8 cellular contexts compared by ENCODE assay signal in the genomic region with DNA sequence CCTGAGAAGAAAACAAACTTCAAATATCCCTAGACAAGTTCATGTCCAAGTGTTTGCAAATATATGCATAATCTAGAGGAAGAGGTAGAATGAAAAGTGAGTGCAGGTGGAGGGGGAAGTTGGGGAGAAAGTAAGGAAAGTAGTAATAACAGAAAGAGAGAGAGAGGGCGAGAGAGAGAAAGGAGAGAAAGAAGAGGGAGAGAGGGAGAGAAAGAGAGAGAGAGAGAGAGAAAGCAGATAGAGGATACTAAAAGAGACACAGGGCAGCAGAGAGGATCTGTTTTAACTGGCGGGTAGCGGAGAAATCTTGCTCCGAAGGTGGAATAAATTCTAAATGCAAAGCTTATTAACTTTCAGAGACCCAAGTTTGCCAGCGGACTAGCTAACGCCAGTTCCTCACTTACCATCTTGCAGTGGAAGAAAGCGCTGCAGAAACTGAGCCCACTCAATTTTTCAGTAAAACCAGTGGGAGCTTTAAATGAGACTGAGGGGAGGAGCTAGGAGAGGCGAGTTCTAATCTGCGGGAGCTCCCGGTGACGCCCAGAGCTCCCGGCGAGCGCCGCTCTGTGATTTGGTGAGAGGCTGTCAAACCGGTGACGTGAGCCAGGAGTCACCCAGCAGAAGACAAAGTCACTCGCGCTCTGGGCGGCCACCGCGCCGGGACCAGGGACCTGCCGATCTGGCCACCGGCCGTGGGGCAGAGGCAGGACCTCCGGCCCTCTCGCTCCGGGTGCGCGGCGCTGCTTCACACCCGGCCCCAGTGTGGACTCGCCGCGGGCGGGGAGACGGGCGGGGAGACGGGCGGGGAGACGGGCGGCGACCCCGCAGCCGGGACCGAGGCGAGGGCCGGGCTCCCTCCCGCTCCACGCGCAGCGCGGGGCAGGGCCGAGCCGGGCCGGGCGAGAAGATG. TPM values are rescaled to one million over a fixed set of nuclear protein-coding genes. Genes with fewer than 3 reads are reported as not detected.
DNase-seq lines count a peak whose midpoint lies in the region; ATAC-seq, FAIRE-seq and TF ChIP-seq lines count a peak whose summit lies in the region.

A gene with protein sequence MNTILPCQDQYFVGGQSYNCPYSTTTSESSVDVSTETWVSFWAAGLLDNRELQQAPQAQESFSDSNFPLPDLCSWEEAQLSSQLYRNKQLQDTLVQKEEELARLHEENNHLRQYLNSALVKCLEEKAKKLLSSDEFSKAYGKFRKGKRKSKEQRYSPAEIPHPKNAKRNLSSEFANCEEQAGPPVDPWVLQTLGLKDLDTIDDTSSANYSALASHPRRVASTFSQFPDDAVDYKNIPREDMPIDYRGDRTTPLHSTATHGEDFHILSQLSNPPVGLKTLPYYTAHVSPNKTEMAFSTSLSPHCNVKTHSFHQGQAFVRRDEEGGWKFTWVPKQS (minus strand): TSS at position 486 of the 910 bp plus-strand sequence. CDS start 79 bp downstream, at position 407.

- no peak within 1 kb of the TSS for H3K4me2 ChIP-seq in Karpas-422 (ENCODE audit: low read depth, low read length, poor library complexity, severe bottlenecking)

- H3K27ac ChIP-seq in prostate gland, result peak within 1 kb of the TSS; percentile 67 to 70
- no peak within 1 kb of the TSS for H3K27ac ChIP-seq in Karpas-422 (ENCODE audit: low read length)

- WGBS in prostate gland, result 5% methylated on average over 40 of the region's 58 CpGs

- peak within 1 kb of the TSS; percentile 57 for H3K4me3 ChIP-seq in astrocyte of the spinal cord (ENCODE audit: low read depth, low read length)
- peak within 1 kb of the TSS; percentile 57 to 69 for H3K4me3 ChIP-seq in prostate gland
- no peak within 1 kb of the TSS for H3K4me3 ChIP-seq in Karpas-422 (ENCODE audit: low read length)

- TF ChIP-seq CTCF in astrocyte of the spinal cord (IDR thresholded peaks at IDR 0.05; ENCODE audit: low read depth, low read length), result no peak
- TF ChIP-seq CTCF in prostate gland (IDR thresholded peaks at IDR 0.05), result peak in 1 of 4 experiments; percentile 13

- in situ Hi-C loops in astrocyte of the spinal cord (cut with HindIII; ENCODE audit: low sequenced_read_pairs), result no loop called here

- no peaks in the 10 kb centered on the region for H3K9me3 ChIP-seq in prostate gland
- peaks cover 50% of the 10 kb centered on the region for H3K9me3 ChIP-seq in Karpas-422 (ENCODE audit: low read length)

- H3K4me1 ChIP-seq in prostate gland (replicated peaks), result no peaks in the 10 kb centered on the region
- no peaks in the 10 kb centered on the region for H3K4me1 ChIP-seq in Karpas-422 (ENCODE audit: low read length)

- no peaks in the 10 kb centered on the region for H4K20me1 ChIP-seq in Karpas-422 (ENCODE audit: insufficient read depth, low read depth, low read length)

- H3K9me2 ChIP-seq in Karpas-422 (replicated peaks; ENCODE audit: insufficient read depth, low read length), result no peaks in the 10 kb centered on the region

- peak; percentile 66 for FAIRE-seq in RCC 7860 (lab: Jason Lieb, UNC)

- ATAC-seq in GM18861 (IDR thresholded peaks at IDR 0.05; ENCODE audit: unreplicated experiment), result peak; percentile 71
- peak; percentile 87 for ATAC-seq in HG03060 (IDR thresholded peaks at IDR 0.05; ENCODE audit: low read depth, unreplicated experiment)

- no peak within 1 kb of the TSS for H2AFZ ChIP-seq in Karpas-422 (ENCODE audit: low read length)

- TF ChIP-seq POLR2A in prostate gland (IDR thresholded peaks at IDR 0.05), result peak; percentile 60

- H3K36me3 ChIP-seq in prostate gland (no peaks in the 10 kb centered on the region), Karpas-422 (ENCODE audit: insufficient read depth, low read length) (no peaks in the 10 kb centered on the region)

- no peak within 1 kb of the TSS for H3K9ac ChIP-seq in Karpas-422 (ENCODE audit: low read length)

- H3K27me3 ChIP-seq in prostate gland (replicated peaks; ENCODE audit: insufficient read depth) (no peaks in the 10 kb centered on the region), Karpas-422 (ENCODE audit: low read length) (no peaks in the 10 kb centered on the region)

- DNase-seq in AG08395 (ENCODE audit: low spot score) (peak; percentile 74), RCC 7860 (ENCODE audit: low spot score) (peak; percentile 76), astrocyte of the spinal cord (ENCODE audit: low read depth, low spot score) (peak; percentile 81), hepatic stellate cell (ENCODE audit: low spot score) (peak; percentile 50), prostate gland (ENCODE audit: low spot score) (peak; percentile 86), Karpas-422 (no peak)

- H3K79me2 ChIP-seq in Karpas-422 (ENCODE audit: low read length), result no peaks in the 10 kb centered on the region

- intact Hi-C loops in prostate gland (cut with DNase I), result no loop called here

RNA-seq across cellular contexts. Expression of the gene that starts here (rescaled TPM):
- 1 to 10 TPM; 1.1 to 1.9 TPM for total RNA-seq in prostate gland
- total RNA-seq in Karpas-422 (2014; rRNA removed; shearing (Covaris generic); ENCODE audit: low replicate concordance), result not detected in 2 replicates
